Comparison of ENCODE assay signal across 1 cellular context in the genomic region with DNA sequence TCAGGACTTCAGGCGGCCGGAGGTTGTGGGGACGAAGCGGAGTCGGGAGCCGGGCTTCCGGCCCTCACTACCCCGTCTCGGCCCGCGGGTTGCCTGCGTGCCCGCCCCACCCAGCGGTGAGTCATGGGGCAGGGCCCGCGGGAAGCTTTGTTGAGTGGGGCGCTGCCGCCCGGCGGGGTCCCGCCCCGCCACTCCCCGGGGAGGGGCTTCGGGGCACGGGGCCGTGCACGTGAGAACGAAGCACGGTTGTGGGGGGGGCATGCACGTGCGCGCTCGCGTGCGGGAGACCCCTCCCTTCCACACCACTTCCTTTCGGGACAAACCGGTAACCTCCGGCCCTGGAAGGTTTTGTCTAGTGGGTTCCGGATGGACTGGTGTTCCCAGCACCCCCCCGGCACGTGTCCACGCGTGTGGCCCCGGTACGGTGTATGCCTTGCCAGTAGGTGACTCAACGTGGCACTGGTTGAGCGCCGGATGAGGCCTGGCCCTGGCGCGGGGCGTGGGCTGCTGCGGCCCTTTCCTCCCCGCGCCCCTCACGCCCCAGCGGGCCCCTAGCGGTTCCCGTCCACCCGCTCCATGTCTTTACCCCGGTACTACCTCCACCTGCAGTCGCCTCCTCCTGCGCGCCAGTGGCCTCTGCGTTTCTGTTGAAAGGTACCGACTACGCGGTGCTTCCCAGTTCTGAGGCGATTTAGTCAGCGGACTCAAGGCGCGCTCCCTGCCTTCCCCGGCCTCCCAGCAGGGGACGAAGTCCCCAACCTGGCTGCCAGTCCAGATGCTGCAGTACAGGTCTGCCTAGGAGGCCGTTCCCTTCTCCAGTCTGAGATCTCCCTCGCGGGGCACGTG.
TF ChIP-seq lines count a peak whose summit lies in the region.

No MANE protein-coding gene starts in this region.

TF ChIP-seq in neural cell, 6 proteins besides CTCF, POLR2A, EP300 and RAD21 (continued from another document):
- no peak for TF ChIP-seq MXI1 (conservative IDR thresholded peaks at IDR 0.05; ENCODE audit: poor library complexity, severe bottlenecking)
- TF ChIP-seq EZH2 (IDR thresholded peaks at IDR 0.05; ENCODE audit: borderline replicate concordance, insufficient read depth, low read length, poor library complexity, severe bottlenecking): no peak
